8 cellular contexts compared by ENCODE assay signal in the genomic region with DNA sequence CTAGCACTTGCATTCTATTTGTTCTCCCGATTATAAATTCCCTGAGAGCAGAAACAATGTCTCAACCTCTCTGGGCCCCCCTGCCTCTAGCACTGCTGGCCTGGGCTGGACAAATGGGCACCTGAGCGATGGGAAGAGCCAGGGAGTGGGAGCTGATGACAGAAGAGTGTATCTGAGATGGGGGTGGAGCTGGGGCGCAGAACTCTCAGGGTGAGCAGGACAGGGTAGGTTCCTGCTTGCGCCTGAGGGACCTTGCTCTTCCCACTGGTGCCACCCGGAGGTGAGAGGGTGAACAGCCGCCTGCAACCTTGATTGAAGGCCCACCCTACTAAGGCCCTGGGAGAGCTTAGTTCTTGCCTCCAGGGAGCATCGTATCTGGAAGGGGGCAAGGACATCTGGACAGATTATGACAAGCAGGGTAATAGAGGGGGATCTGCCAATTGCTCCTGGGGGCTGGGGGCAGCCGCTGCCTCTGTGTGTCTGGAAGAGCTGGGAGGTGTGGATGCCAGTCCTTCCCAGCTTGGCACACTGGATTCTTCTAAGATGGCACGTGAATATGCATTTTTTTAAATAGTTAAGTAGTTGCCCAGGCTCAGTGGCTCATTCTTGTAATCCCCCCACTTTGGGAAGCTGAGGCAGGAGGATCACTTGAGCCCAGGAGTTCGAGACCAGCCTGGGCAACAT. TPM values are rescaled to one million over a fixed set of nuclear protein-coding genes. Genes with fewer than 3 reads are reported as not detected.
DNase-seq lines count a peak whose midpoint lies in the region; ATAC-seq and TF ChIP-seq lines count a peak whose summit lies in the region.

No MANE protein-coding gene starts in this region.

- H3K4me3 ChIP-seq in adrenal gland (no peak overlapping the region), right atrium auricular region (no peak overlapping the region), retinal pigment epithelial cell (ENCODE audit: low read length) (no peak overlapping the region)

- peak; percentile 23 to 80 (median 61) for DNase-seq in NCI-H1417 (lab: John Stamatoyannopoulos, UW)
- DNase-seq in NCI-H1417 treated with DMSO at 0.1 percent for 48 hours (lab: John Stamatoyannopoulos, UW), result no peak
- DNase-seq in NOMO-1 treated with dmso at 0.1 percent for 144 hours (lab: John Stamatoyannopoulos, UW; ENCODE audit: unreplicated experiment), result peak; percentile 20
- DNase-seq in adrenal gland, result peak; percentile 42 to 79 (median 58)
- DNase-seq in right atrium auricular region (ENCODE audit: low spot score), result peak; percentile 65
- no peak for DNase-seq in retinal pigment epithelial cell (ENCODE audit: low read depth)

- H3K4me1 ChIP-seq in adrenal gland (replicated peaks in 1 of 2), result no peaks in the 10 kb centered on the region
- H3K4me1 ChIP-seq in right atrium auricular region, result peaks cover 0 to 19% of the 10 kb centered on the region in 2 donors

- no peaks in the 10 kb centered on the region for H3K27me3 ChIP-seq in adrenal gland
- H3K27me3 ChIP-seq in right atrium auricular region, result no peaks in the 10 kb centered on the region

- H3K36me3 ChIP-seq in adrenal gland (replicated peaks in 1 of 2) (no peaks in the 10 kb centered on the region), right atrium auricular region (peaks cover 19% of the 10 kb centered on the region)

- no peak for TF ChIP-seq POLR2A in adrenal gland (IDR thresholded peaks at IDR 0.05)

- TF ChIP-seq CTCF in adrenal gland (IDR thresholded peaks at IDR 0.05) (peak; percentile 44 to 62 (median 56)), right atrium auricular region (IDR thresholded peaks at IDR 0.05) (peak; percentile 65 to 84), retinal pigment epithelial cell (conservative IDR thresholded peaks at IDR 0.05; ENCODE audit: low read depth, low read length) (peak; percentile 89)

- peak; percentile 68 for ATAC-seq in HG02798 (IDR thresholded peaks at IDR 0.05; ENCODE audit: poor library complexity, unreplicated experiment)
- ATAC-seq in GM19452 (IDR thresholded peaks at IDR 0.05; ENCODE audit: unreplicated experiment), result no peak

- 36 to 51% (median 45%) methylated on average over 8 to 10 of the region's 10 CpGs for WGBS in adrenal gland, 4 donors

- intact Hi-C loops in adrenal gland (cut with DNase I), result loop anchor here in 1 of 2 donors (10.0 kb wide), 1 partner anchor 149 kb away; no protein-coding TSS in a partner anchor

- H3K9me3 ChIP-seq in adrenal gland (replicated peaks in 1 of 3), result no peaks in the 10 kb centered on the region
- no peaks in the 10 kb centered on the region for H3K9me3 ChIP-seq in right atrium auricular region

- H3K27ac ChIP-seq in adrenal gland (no peak overlapping the region), right atrium auricular region (no peak overlapping the region)

RNA-seq across cellular contexts. Expression of gene TSPAN9, which starts 43.0 kb away (rescaled TPM):
- total RNA-seq in adrenal gland (10 to 100 TPM; 15.3 to 31.4 (median 27.3) TPM), right atrium auricular region (100 to 1,000 TPM; 103 to 185 TPM)
- 10 to 100 TPM; 12.4 to 18.1 (median 16.5) TPM for polyA plus RNA-seq in adrenal gland

Comparison
In these comparisons a context has a peak if more than half of its experiments do, and no peak if none do; other contexts are left out.
1. DNase-seq: peak in NCI-H1417 (3 of 3), NOMO-1 treated with dmso at 0.1 percent for 144 hours (single experiment), adrenal gland (7 of 7) and right atrium auricular region (single experiment); none in NCI-H1417 treated with DMSO at 0.1 percent for 48 hours (single experiment) and retinal pigment epithelial cell (single experiment).
2. Peak in every context shown above with its lines, with median percentiles within 50 percentile points of each other: CTCF ChIP-seq.